In the genomic region with DNA sequence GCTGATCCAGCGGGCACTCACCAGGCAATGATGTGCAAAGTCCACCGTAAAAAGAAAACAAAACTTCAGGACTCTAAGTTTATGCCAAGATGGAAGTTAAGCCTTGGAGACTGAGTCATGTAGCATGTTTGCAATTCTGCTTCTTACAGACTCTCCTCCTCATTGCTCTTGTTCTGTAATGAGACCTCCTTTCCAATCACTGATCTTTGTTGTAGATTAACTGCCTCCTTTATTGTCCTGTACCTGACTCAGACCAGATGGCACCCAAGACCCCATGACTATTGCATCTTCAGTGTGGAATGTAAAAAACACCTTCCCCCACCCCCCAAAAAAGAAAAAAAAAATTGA, we compare ENCODE assay signal across 1 cellular context.
TF ChIP-seq lines count a peak whose summit lies in the region.

No MANE protein-coding gene starts in this region.

TF ChIP-seq in IMR-90, 13 proteins besides CTCF, POLR2A, EP300 and RAD21:
- TF ChIP-seq MAFK (IDR thresholded peaks at IDR 0.05; ENCODE audit: low read depth, low read length) = no peak
- 0 out of 2 replicates have a peak, but pooled peaks have one; percentile 9 for TF ChIP-seq FOS (IDR thresholded peaks at IDR 0.05; ENCODE audit: low read depth, low read length)
